21 cellular contexts compared by ENCODE assay signal in genomic region chr19:16945364-16945714, GRCh38. TPM values are rescaled to one million over a fixed set of nuclear protein-coding genes. Genes with fewer than 3 reads are reported as not detected.
DNase-seq lines count a peak whose midpoint lies in the region; ATAC-seq, FAIRE-seq and TF ChIP-seq lines count a peak whose summit lies in the region.
"Had no signal": no experiment of that assay in that cellular context is flagged by ENCODE, and none has a peak within 500 bp of the region (broad histone marks: within the 10 kb centered on the region; RNA-seq: fewer than 3 reads in every experiment).

No MANE protein-coding gene starts in this region.

- H3K9me3 Mint-ChIP-seq in neural crest cell = peaks cover 6% of the 10 kb centered on the region

- peak overlapping the region; percentile 74 for H2AFZ ChIP-seq in K562 (ENCODE audit: low read depth, low read length)

- in situ Hi-C loops in K562 (cut with MboI) = no loop called here

- H3K79me2 ChIP-seq in K562 (ENCODE audit: control insufficient read depth, insufficient read depth, low read length) = no peaks in the 10 kb centered on the region

- BruUV-seq in K562 (replicated peaks; lab: Mats Ljungman, UMichigan) = no TSS peak

- H3K4me1 ChIP-seq in K562 (replicated peaks in 1 of 2; ENCODE audit: control insufficient read depth in 2 of 2, insufficient read depth in 2 of 2, low read length in 2 of 2) = peaks cover 2 to 3% of the 10 kb centered on the region in 2 experiments; a peak in 4 of 5 replicates
- H3K4me1 ChIP-seq: Peyer's patch had no signal

- DNase-seq in left ventricle myocardium superior (no peak), left cardiac atrium (no peak), K562 (ENCODE audit: extremely low read depth in 1 of 4, low spot score in 3 of 4) (peak in 2 of 4 experiments; percentile 3 to 5), neural crest cell (ENCODE audit: low read depth, low spot score) (no peak), RCC 7860 (ENCODE audit: low spot score) (no peak), coronary artery (ENCODE audit: low spot score) (no peak)
- DNase-seq: CD4-positive, alpha-beta memory T cell; DMS153; MG63; NCI-H1417 treated with DMSO at 0.1 percent for 48 hours; NCI-H187; NCI-H446; NCI-H526; Peyer's patch had no signal

- no peak overlapping the region for H3K9ac ChIP-seq in K562 (ENCODE audit: insufficient read depth in 1 of 2, low read depth in 2 of 2, low read length in 2 of 2)

- no peaks in the 10 kb centered on the region for H3K4me1 Mint-ChIP-seq in neural crest cell
- H3K4me1 Mint-ChIP-seq: CD4-positive, alpha-beta memory T cell had no signal

- no peaks in the 10 kb centered on the region for H3K9me1 ChIP-seq in K562 (ENCODE audit: control insufficient read depth, insufficient read depth, low read length)

- TF ChIP-seq POLR2A in K562 (conservative IDR thresholded peaks at IDR 0.05) = no peak

- H3K27ac Mint-ChIP-seq in neural crest cell (ENCODE audit: unreplicated experiment) = peak overlapping the region; percentile 67

- no peaks in the 10 kb centered on the region for H3K27me3 Mint-ChIP-seq in neural crest cell (ENCODE audit: low read depth)

- no peaks in the 10 kb centered on the region for H3K9me3 ChIP-seq in K562 (replicated peaks; ENCODE audit: control insufficient read depth, insufficient read depth, low read depth, low read length)
- H3K9me3 ChIP-seq: MG63, Peyer's patch had no signal

- peaks cover 2 to 24% of the 10 kb centered on the region in 2 experiments; a peak in 3 of 5 replicates for H3K27me3 ChIP-seq in K562 (ENCODE audit: control insufficient read depth in 2 of 2, insufficient read depth in 2 of 2, low read length in 2 of 2)
- H3K27me3 ChIP-seq: MG63, Peyer's patch had no signal

- H3K4me3 ChIP-seq in K562 = no peak overlapping the region
- H3K4me3 ChIP-seq in coronary artery = no peak overlapping the region
- H3K4me3 ChIP-seq: MG63, Peyer's patch had no signal

- no peak overlapping the region for H3K27ac ChIP-seq in K562 (ENCODE audit: extremely low read depth, low read depth, low read length)
- H3K27ac ChIP-seq in coronary artery = no peak overlapping the region
- H3K27ac ChIP-seq: Peyer's patch had no signal

- H3K36me3 ChIP-seq in K562 (ENCODE audit: control insufficient read depth, insufficient read depth, low read length) = no peaks in the 10 kb centered on the region
- H3K36me3 ChIP-seq: MG63, Peyer's patch had no signal

- POLR2A ChIA-PET in K562 (lab: Yijun Ruan, JAX) = interaction anchor here (0.7 kb wide), 1 partner anchor 13 kb away, joined by 3 read pairs; no protein-coding TSS in a partner anchor

- TF ChIP-seq RAD21 in K562 (CRISPR knock-in tag; conservative IDR thresholded peaks at IDR 0.05 in 1 of 2, IDR thresholded peaks at IDR 0.05 in 1 of 2) = no peak

- peaks cover 6% of the 10 kb centered on the region for H3K36me3 Mint-ChIP-seq in neural crest cell (ENCODE audit: low read depth)
- H3K36me3 Mint-ChIP-seq: CD4-positive, alpha-beta memory T cell had no signal

- TF ChIP-seq EP300 in K562 (IDR thresholded peaks at IDR 0.05; ENCODE audit: low read length) = no peak

- 24% methylated on average over 11 of the region's 11 CpGs for WGBS in K562 (ENCODE audit: insufficient coverage, low coverage, missing lambda C conversion rate)

- no peaks in the 10 kb centered on the region for H4K20me1 ChIP-seq in K562 (replicated peaks; ENCODE audit: control insufficient read depth, insufficient read depth, low read length)

- CTCF ChIA-PET in K562 (lab: Yijun Ruan, JAX; ENCODE audit: low intra/inter-chr PET ratio) = no interaction called here

- FAIRE-seq in K562 (lab: Jason Lieb, UNC) (no peak), RCC 7860 (lab: Jason Lieb, UNC) (no peak)
- FAIRE-seq: GM19239 had no signal

- H3K4me2 ChIP-seq in K562 (ENCODE audit: insufficient read depth, low read length) = no peak overlapping the region; the same call in 1 of the 2 replicates

- intact Hi-C loops in left ventricle myocardium superior (cut with micrococcal nuclease) = no loop called here
- intact Hi-C loops in left cardiac atrium (cut with DNase I) = no loop called here
- intact Hi-C loops in K562 (cut with micrococcal nuclease) = no loop called here

- no peak for TF ChIP-seq CTCF in K562 (IDR thresholded peaks at IDR 0.05 in 2 of 3, conservative IDR thresholded peaks at IDR 0.05 in 1 of 3; ENCODE audit: insufficient read depth in 2 of 3, low read depth in 1 of 3, low read length in 3 of 3)
- no peak for TF ChIP-seq CTCF in neural crest cell (conservative IDR thresholded peaks at IDR 0.05)
- TF ChIP-seq CTCF in coronary artery (IDR thresholded peaks at IDR 0.05) = no peak

- ATAC-seq in left ventricle myocardium superior (peak; percentile 55), left cardiac atrium (no peak), K562 (no peak), GM19397 (IDR thresholded peaks at IDR 0.05; ENCODE audit: unreplicated experiment) (no peak)

- no peak overlapping the region for H3K4me3 Mint-ChIP-seq in neural crest cell

TF ChIP-seq in K562, 482 proteins besides CTCF, POLR2A, EP300 and RAD21 (continues in another document):
- no peak for TF ChIP-seq ZMIZ1 (IDR thresholded peaks at IDR 0.05; ENCODE audit: low read depth in 2 of 2, low read length in 2 of 2)
- no peak for TF ChIP-seq KHSRP (IDR thresholded peaks at IDR 0.05)
- no peak for TF ChIP-seq RNF2 (IDR thresholded peaks at IDR 0.05)
- TF ChIP-seq ZNF77 (CRISPR knock-in tag; IDR thresholded peaks at IDR 0.05) = no peak
- no peak for TF ChIP-seq CCAR2 (IDR thresholded peaks at IDR 0.05; ENCODE audit: low read depth, low read length)
- TF ChIP-seq EGR1 (conservative IDR thresholded peaks at IDR 0.05) = no peak
- TF ChIP-seq RHOXF2B (CRISPR knock-in tag; conservative IDR thresholded peaks at IDR 0.05) = no peak
- no peak for TF ChIP-seq ETS2 (tag; IDR thresholded peaks at IDR 0.05; ENCODE audit: borderline replicate concordance, poor library complexity, severe bottlenecking)
- TF ChIP-seq MAFF (IDR thresholded peaks at IDR 0.05; ENCODE audit: low read length) = no peak
- TF ChIP-seq E2F4 (CRISPR knock-in tag; IDR thresholded peaks at IDR 0.05; ENCODE audit: low read depth) = no peak
- no peak for TF ChIP-seq HMGN3 (IDR thresholded peaks at IDR 0.05; ENCODE audit: borderline replicate concordance, extremely low read depth, insufficient read length, low read depth, low read length)

RNA-seq across cellular contexts. Expression of gene F2RL3, which starts 56.5 kb away (rescaled TPM):
- 0.30 TPM for total RNA-seq in left ventricle myocardium superior
- total RNA-seq in left cardiac atrium = 1 to 10 TPM; 2.3 TPM
- total RNA-seq in K562 (2011; cell fraction: chromatin; rRNA removed; ENCODE audit: low replicate concordance) = 16.8 and 60.7 TPM in 2 replicates
- total RNA-seq in K562 (2011; cell fraction: nucleolus; rRNA removed) = 53.0 and 74.2 TPM in 2 replicates
- 25.8 and 31.3 TPM in 2 replicates for total RNA-seq in K562 (2011; cell fraction: nucleoplasm; rRNA removed)
- total RNA-seq in K562 (2014; rRNA removed) = 23.4 and 29.5 TPM in 2 replicates
- 10.7 and 11.0 TPM in 2 replicates for total RNA-seq in K562 (2014; rRNA removed; fragmentation: Illumina TruSeq; extraction: Trizol)
- total RNA-seq in K562 (2015; rRNA removed; fragmentation: Illumina TruSeq; extraction: Trizol) = 11.9 and 12.1 TPM in 2 replicates
- 27.6 and 29.0 TPM in 2 replicates for total RNA-seq in K562 (2021)
- 7.2 and 9.9 TPM in 2 replicates for polyA plus RNA-seq in K562 (2011; rRNA removed)
- 10.5 and 59.1 TPM in 2 replicates for polyA plus RNA-seq in K562 (2011; cell fraction: cytosol; rRNA removed)
- 4.8 and 12.6 TPM in 2 replicates for polyA plus RNA-seq in K562 (2011; cell fraction: nucleus; rRNA removed)
- polyA plus RNA-seq in K562 (2012) = 15.6 and 20.7 TPM in 2 replicates
- polyA plus RNA-seq in K562 (2014; fragmentation: Illumina TruSeq; extraction: Trizol) = 12.3 and 13.4 TPM in 2 replicates
- polyA plus RNA-seq in K562 (2014; fragmentation: Nextera tagmentation; extraction: Ambion mirVana) = 1 to 10 TPM; 1.4 to 5.0 TPM
- 20.9 and 22.0 TPM in 2 replicates for polyA plus RNA-seq in K562 (2014; rRNA removed)
- polyA minus RNA-seq in K562 (2011; rRNA and poly(A)+ RNA removed) = 3.2 and 7.2 TPM in 2 replicates
- 8.0 and 13.6 TPM in 2 replicates for polyA minus RNA-seq in K562 (2011; cell fraction: cytosol; rRNA and poly(A)+ RNA removed)
- 12.3 and 14.5 TPM in 2 replicates for polyA minus RNA-seq in K562 (2011; cell fraction: nucleus; rRNA and poly(A)+ RNA removed)
- total RNA-seq in neural crest cell = not detected in 2 replicates
- total RNA-seq: A673; CD4-positive, alpha-beta memory T cell; G401; H7; LHCN-M2 had no signal
- polyA plus RNA-seq: BJ; CD4-positive, alpha-beta memory T cell had no signal
